Comparison of ENCODE assay signal across 8 cellular contexts in the genomic region with DNA sequence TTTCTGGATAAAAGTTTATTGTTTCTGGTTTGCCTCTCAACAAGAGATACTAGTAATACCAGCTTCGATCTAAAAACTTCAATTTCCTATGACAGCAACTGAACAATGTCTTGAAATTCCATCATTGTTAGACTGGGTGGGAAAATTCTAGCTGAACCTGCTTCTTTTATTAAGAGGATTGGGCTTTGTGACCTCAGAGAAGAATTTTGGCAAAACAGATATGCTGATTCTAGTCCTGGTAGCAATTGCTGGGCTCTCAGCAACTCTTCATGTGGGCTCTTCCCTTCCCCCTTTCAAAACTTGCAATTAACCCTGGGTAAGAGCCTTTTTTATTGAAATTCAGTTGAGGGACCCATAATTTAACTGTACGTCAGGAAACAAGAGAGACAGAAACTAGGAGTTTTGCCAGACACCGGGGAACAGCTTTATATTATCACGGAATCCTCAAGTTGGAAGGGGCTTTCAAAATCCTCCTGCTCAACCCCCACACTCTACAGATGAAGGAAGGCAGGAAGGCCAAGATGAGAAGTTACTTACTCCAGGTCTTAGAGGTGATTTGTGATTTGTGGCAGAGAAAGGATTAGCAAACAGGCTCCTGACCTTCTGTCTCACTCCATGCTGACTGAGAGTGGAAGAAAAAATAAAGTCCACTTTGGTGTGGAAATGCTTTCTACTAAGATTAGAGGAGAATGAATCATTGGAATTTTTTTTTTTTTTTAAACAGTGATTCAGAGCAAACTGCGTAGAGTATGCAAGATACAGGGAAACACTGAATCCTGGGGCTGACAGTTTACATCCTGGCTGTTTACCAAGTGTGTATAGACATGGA.
DNase-seq lines count a peak whose midpoint lies in the region; TF ChIP-seq lines count a peak whose summit lies in the region.

No MANE protein-coding gene starts in this region.

- TF ChIP-seq CTCF in cardiac fibroblast (IDR thresholded peaks at IDR 0.05; ENCODE audit: low read depth, low read length): no peak

- H3K9me3 ChIP-seq in HUES64 (ENCODE audit: insufficient read depth, low read depth, low read length) (no peaks in the 10 kb centered on the region), muscle layer of colon (ENCODE audit: low read length) (no peaks in the 10 kb centered on the region)

- peak; percentile 87 for DNase-seq in AG08395 (ENCODE audit: low spot score)
- DNase-seq in cardiac fibroblast (ENCODE audit: low read depth in 2 of 2): peak; percentile 90 to 92
- no peak for DNase-seq in kidney glomerular epithelial cell (lab: John Stamatoyannopoulos, UW)
- DNase-seq in amygdala (lab: John Stamatoyannopoulos, UW): no peak
- no peak for DNase-seq in stimulated activated CD4-positive, alpha-beta T cell treated with anti-CD3 and anti-CD28 coated beads, Interleukin-15, amount 100 ng/mL, for 24 hours
- DNase-seq in cortex of kidney (lab: John Stamatoyannopoulos, UW): no peak

- H3K36me3 ChIP-seq in HUES64 (ENCODE audit: insufficient read depth, low read length): no peaks in the 10 kb centered on the region
- no peaks in the 10 kb centered on the region for H3K36me3 ChIP-seq in muscle layer of colon (ENCODE audit: insufficient read depth, low read length)

- H3K27me3 ChIP-seq in HUES64 (ENCODE audit: insufficient read depth, low read length) (no peaks in the 10 kb centered on the region), muscle layer of colon (ENCODE audit: control insufficient read depth in 1 of 2, insufficient read depth in 2 of 2, low read length in 2 of 2) (no peaks in the 10 kb centered on the region)

- no peak overlapping the region for H3K4me3 ChIP-seq in HUES64 (ENCODE audit: low read length)
- no peak overlapping the region for H3K4me3 ChIP-seq in cardiac fibroblast (replicated peaks in 1 of 2; ENCODE audit: low read depth in 2 of 2, low read length in 2 of 2)
- H3K4me3 ChIP-seq in muscle layer of colon (ENCODE audit: low read depth in 1 of 2, low read length in 2 of 2): no peak overlapping the region

- WGBS in HUES64: 60% methylated on average over 3 of the region's 5 CpGs

- H3K27ac ChIP-seq in HUES64 (ENCODE audit: low read depth, low read length) (0 out of 2 replicates have a peak overlapping the region, but pooled peaks have one; percentile 11), muscle layer of colon (ENCODE audit: low read depth, low read length) (peak overlapping the region; percentile 40)

- H3K4me1 ChIP-seq in HUES64 (ENCODE audit: insufficient read depth, low read length) (peaks cover 28% of the 10 kb centered on the region), muscle layer of colon (ENCODE audit: insufficient read depth, low read length) (peaks cover 60% of the 10 kb centered on the region)

- peak overlapping the region; percentile 24; the same call in 1 of the 2 replicates for H3K9ac ChIP-seq in HUES64 (ENCODE audit: low read depth, low read length)
- no peak overlapping the region for H3K9ac ChIP-seq in muscle layer of colon (ENCODE audit: low read length)

Comparison
In these comparisons a context has a peak if more than half of its experiments do, and no peak if none do; other contexts are left out.
1. DNase-seq: peak in AG08395 (single experiment) and cardiac fibroblast (2 of 2); none in kidney glomerular epithelial cell (single experiment), amygdala (0 of 56), stimulated activated CD4-positive, alpha-beta T cell treated with anti-CD3 and anti-CD28 coated beads, Interleukin-15, amount 100 ng/mL, for 24 hours (single experiment) and cortex of kidney (single experiment).